Comparison of ENCODE assay signal across 1 cellular context in genomic region chr9:108442604-108443277, GRCh38.
TF ChIP-seq lines count a peak whose summit lies in the region.

No MANE protein-coding gene starts in this region.

TF ChIP-seq in HepG2, 621 proteins besides CTCF, POLR2A, EP300 and RAD21 (continued from another document):
- peak; percentile 43; the same call in 1 of the 2 replicates for TF ChIP-seq ISL2 (CRISPR knock-in tag; IDR thresholded peaks at IDR 0.05)
- no peak for TF ChIP-seq GLI4 (CRISPR knock-in tag; IDR thresholded peaks at IDR 0.05; ENCODE audit: borderline replicate concordance)
- TF ChIP-seq KDM5A (IDR thresholded peaks at IDR 0.05; ENCODE audit: borderline replicate concordance, low read length): no peak
- no peak for TF ChIP-seq HES4 (CRISPR knock-in tag; IDR thresholded peaks at IDR 0.05; ENCODE audit: borderline replicate concordance)
- TF ChIP-seq HOMEZ (CRISPR knock-in tag; IDR thresholded peaks at IDR 0.05; ENCODE audit: low read depth): peak; percentile 78; the same call in 1 of the 2 replicates
- peak; percentile 59; the same call in 1 of the 2 replicates for TF ChIP-seq ZNF24 (IDR thresholded peaks at IDR 0.05)
